ENCODE assay signal across 8 cellular contexts in the genomic region with DNA sequence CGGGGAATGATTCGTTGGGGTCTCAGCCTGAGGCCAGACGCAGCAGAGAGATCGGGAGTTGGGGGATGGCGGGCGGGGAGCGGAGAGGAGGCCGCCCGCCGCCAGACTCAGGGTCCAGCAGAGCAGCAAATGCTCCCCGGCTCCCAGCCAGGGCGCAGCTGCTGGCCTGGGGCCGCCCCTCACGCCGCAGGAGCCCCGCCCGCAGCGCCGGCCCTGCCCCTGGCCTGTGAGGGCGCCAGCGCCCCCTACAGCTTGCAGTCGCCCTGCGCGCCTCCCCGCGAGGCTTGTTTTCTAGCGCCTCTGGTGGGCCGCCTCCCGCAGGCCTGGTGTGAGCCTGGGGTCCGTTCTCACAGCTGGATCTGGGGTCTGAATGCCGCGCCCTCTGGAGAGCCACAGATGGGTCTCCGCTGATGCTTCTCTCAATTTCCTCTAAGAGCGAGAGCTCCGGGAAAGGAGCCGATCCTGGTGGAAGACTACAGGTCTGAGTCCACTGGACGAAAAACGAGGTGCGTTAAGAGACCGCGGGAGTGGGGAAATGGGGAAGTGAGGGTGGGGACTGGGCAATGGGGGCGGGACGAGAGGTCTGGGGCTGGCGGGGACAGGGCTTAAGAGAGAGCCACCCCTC. TPM values are rescaled to one million over a fixed set of nuclear protein-coding genes. Genes with fewer than 3 reads are reported as not detected.
A peak's percentile ranks its signal among the peaks of the same experiment; 100 is the strongest.
DNase-seq lines count a peak whose midpoint lies in the region; ATAC-seq and TF ChIP-seq lines count a peak whose summit lies in the region.

No MANE protein-coding gene starts in this region.

- no peaks in the 10 kb centered on the region for H3K27me3 ChIP-seq in right cardiac atrium (ENCODE audit: control insufficient read depth, insufficient read depth)
- no peaks in the 10 kb centered on the region for H3K27me3 ChIP-seq in vagina

- H3K4me3 ChIP-seq in right cardiac atrium (ENCODE audit: low read length) (peak overlapping the region; percentile 96), vagina (peak overlapping the region; percentile 60 to 66)

- no peaks in the 10 kb centered on the region for H3K9me3 ChIP-seq in right cardiac atrium (ENCODE audit: control insufficient read depth, low read length)
- no peaks in the 10 kb centered on the region for H3K9me3 ChIP-seq in vagina

- H3K4me1 ChIP-seq in right cardiac atrium (ENCODE audit: control insufficient read depth, insufficient read depth, low read length) (peaks cover 5% of the 10 kb centered on the region), vagina (peaks cover 20% of the 10 kb centered on the region)

- peak; percentile 94 to 99 (median 98) for TF ChIP-seq CTCF in vagina (IDR thresholded peaks at IDR 0.05)

- H3K4me1 Mint-ChIP-seq in T-helper 1 cell treated with Interleukin-12 subunit alpha and Interleukin-12 subunit beta and Interleukin-4 antibody, amounts not matched to agents 30 μg/mL and 1 μg/mL, for 36 hours (ENCODE audit: low read depth), result peaks cover 13% of the 10 kb centered on the region

- peak overlapping the region; percentile 92 for H3K27ac Mint-ChIP-seq in T-helper 1 cell treated with Interleukin-12 subunit alpha and Interleukin-12 subunit beta and Interleukin-4 antibody, amounts not matched to agents 30 μg/mL and 1 μg/mL, for 36 hours

- no peaks in the 10 kb centered on the region for H3K27me3 Mint-ChIP-seq in T-helper 1 cell treated with Interleukin-12 subunit alpha and Interleukin-12 subunit beta and Interleukin-4 antibody, amounts not matched to agents 30 μg/mL and 1 μg/mL, for 36 hours (ENCODE audit: low read depth)

- H3K9me3 Mint-ChIP-seq in T-helper 1 cell treated with Interleukin-12 subunit alpha and Interleukin-12 subunit beta and Interleukin-4 antibody, amounts not matched to agents 30 μg/mL and 1 μg/mL, for 36 hours, result no peaks in the 10 kb centered on the region

- ATAC-seq in HG02852 (IDR thresholded peaks at IDR 0.05; ENCODE audit: unreplicated experiment) (peak; percentile 81), right cardiac atrium (peak; percentile 98)

- H3K36me3 Mint-ChIP-seq in T-helper 1 cell treated with Interleukin-12 subunit alpha and Interleukin-12 subunit beta and Interleukin-4 antibody, amounts not matched to agents 30 μg/mL and 1 μg/mL, for 36 hours (ENCODE audit: low read depth), result peaks cover 11% of the 10 kb centered on the region

- H3K36me3 ChIP-seq in vagina, result peaks cover 0 to 6% of the 10 kb centered on the region in 2 donors

- intact Hi-C loops in right cardiac atrium (cut with DNase I), result no loop called here
- intact Hi-C loops in vagina (cut with DNase I), result no loop called here

- H3K27ac ChIP-seq in angular gyrus (ENCODE audit: low read depth, low read length), result peak overlapping the region; percentile 75
- H3K27ac ChIP-seq in right cardiac atrium (ENCODE audit: low read length), result peak overlapping the region; percentile 99
- peak overlapping the region; percentile 90 for H3K27ac ChIP-seq in vagina

- peak; percentile 91 for TF ChIP-seq POLR2A in GM15510 (IDR thresholded peaks at IDR 0.05; ENCODE audit: borderline replicate concordance, extremely low read depth, insufficient read length)
- TF ChIP-seq POLR2A in vagina (IDR thresholded peaks at IDR 0.05), result peak in 1 of 2 donors; percentile 73

- peak overlapping the region; percentile 95 for H3K4me3 Mint-ChIP-seq in T-helper 1 cell treated with Interleukin-12 subunit alpha and Interleukin-12 subunit beta and Interleukin-4 antibody, amounts not matched to agents 30 μg/mL and 1 μg/mL, for 36 hours

- under 1% methylated on average over 44 of the region's 44 CpGs for WGBS in right cardiac atrium

- DNase-seq in NCI-H1436 (lab: John Stamatoyannopoulos, UW) (peak; percentile 83), right cardiac atrium (peak; percentile 96 to 99 (median 99)), putamen (ENCODE audit: low spot score) (peak; percentile 87), vagina (ENCODE audit: extremely low spot score in 2 of 2) (peak in 1 of 2 donors; percentile 94)

RNA-seq across cellular contexts. Expression of a gene that starts 29.9 kb away (rescaled TPM):
- total RNA-seq in right cardiac atrium (1 to 10 TPM; 4.0 to 4.7 (median 4.4) TPM), vagina (8.1 TPM)
- 2.7 TPM for polyA plus RNA-seq in right cardiac atrium
